In the genomic region with DNA sequence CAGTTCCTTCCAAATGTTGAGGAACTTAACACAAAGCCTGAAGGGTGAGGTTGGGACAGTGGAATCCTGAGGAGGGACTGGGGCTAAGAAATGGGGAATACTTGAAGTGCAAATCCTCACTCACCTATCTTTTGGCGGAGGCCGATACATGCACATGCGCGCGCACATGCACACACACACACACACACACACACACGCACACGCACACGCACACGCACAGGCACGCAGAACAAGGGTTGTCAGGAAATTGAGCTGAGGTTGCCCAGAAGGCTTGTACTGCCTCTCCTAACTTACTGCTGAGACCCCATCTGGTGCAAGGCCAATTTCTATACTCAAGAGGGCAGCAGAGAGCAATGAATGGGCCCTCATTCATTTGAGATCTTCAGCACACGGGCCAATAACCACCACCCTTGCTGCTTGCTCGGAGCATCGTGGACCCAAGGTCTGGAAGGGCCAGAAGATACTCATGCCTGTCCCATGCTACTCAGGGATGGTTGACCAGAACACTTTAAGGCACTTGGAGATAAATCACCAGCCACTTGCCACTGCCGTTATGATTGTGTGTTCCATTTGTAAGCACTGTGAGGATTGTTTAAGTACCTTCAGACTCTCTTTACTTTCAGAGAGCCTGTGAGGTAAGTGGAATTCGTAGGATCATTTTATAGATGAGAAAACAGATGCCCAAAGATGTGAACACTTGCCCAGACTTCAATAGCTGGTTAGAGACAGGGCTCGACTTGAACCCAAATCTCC, we compare ENCODE assay signal across 8 cellular contexts. TPM values are rescaled to one million over a fixed set of nuclear protein-coding genes. Genes with fewer than 3 reads are reported as not detected.
DNase-seq lines count a peak whose midpoint lies in the region; FAIRE-seq and TF ChIP-seq lines count a peak whose summit lies in the region.

No MANE protein-coding gene starts in this region.

- H3K4me1 ChIP-seq in SJCRH30 (no peaks in the 10 kb centered on the region), trophoblast cell (ENCODE audit: control insufficient read depth in 1 of 2, insufficient read depth in 2 of 2, low read length in 2 of 2) (peaks cover 2 to 6% of the 10 kb centered on the region in 2 experiments)

- peak; percentile 79 for DNase-seq in GM10266 (ENCODE audit: extremely low spot score)
- peak; percentile 80 for DNase-seq in HFF-Myc (ENCODE audit: extremely low read depth, low read depth)
- peak; percentile 83 for DNase-seq in MV-4-11 (lab: John Stamatoyannopoulos, UW)
- peak; percentile 70 to 92 for DNase-seq in SJCRH30
- DNase-seq in activated gamma-delta T cell treated with anti-CD3 and anti-CD28 coated beads, Interleukin-2, amount 50 U/mL, for 16 hours (ENCODE audit: low read depth) = peak; percentile 52
- DNase-seq in globus pallidus (ENCODE audit: low spot score) = peak; percentile 74
- DNase-seq in trophoblast cell = peak; percentile 71 to 90
- DNase-seq in urothelium cell line (ENCODE audit: low spot score) = peak; percentile 85

- no peak overlapping the region for H3K4ac ChIP-seq in trophoblast cell (ENCODE audit: low read depth, low read length)

- TF ChIP-seq CTCF in GM10266 (IDR thresholded peaks at IDR 0.05; ENCODE audit: control insufficient read depth, insufficient read depth, low read depth, missing control alignments) = peak; percentile 87
- peak; percentile 78 for TF ChIP-seq CTCF in HFF-Myc (IDR thresholded peaks at IDR 0.05; ENCODE audit: low read depth, low read length, missing control alignments)

- no peak overlapping the region for H2BK120ac ChIP-seq in trophoblast cell (ENCODE audit: insufficient read depth, low read length, poor library complexity)

- H3K27me3 ChIP-seq in SJCRH30 (no peaks in the 10 kb centered on the region), trophoblast cell (ENCODE audit: insufficient read depth, low read length) (no peaks in the 10 kb centered on the region)

- peak overlapping the region; percentile 48 for H3K4me2 ChIP-seq in trophoblast cell (ENCODE audit: low read length)

- H2BK5ac ChIP-seq in trophoblast cell (ENCODE audit: low read depth, low read length, poor library complexity) = no peak overlapping the region

- H3K23ac ChIP-seq in trophoblast cell (ENCODE audit: low read length) = no peak overlapping the region

- H3K14ac ChIP-seq in trophoblast cell (ENCODE audit: low read length) = no peak overlapping the region

- H3K79me1 ChIP-seq in trophoblast cell (ENCODE audit: low read length) = no peaks in the 10 kb centered on the region

- H4K91ac ChIP-seq in trophoblast cell (ENCODE audit: low read depth, low read length) = no peak overlapping the region

- H2AFZ ChIP-seq in trophoblast cell (ENCODE audit: insufficient read depth, low read length, poor library complexity) = peak overlapping the region; percentile 59

- H2AK5ac ChIP-seq in trophoblast cell (ENCODE audit: low read length) = no peak overlapping the region

- H3K18ac ChIP-seq in trophoblast cell (ENCODE audit: low read length) = no peak overlapping the region

- no peaks in the 10 kb centered on the region for H3K36me3 ChIP-seq in SJCRH30
- H3K36me3 ChIP-seq in trophoblast cell (ENCODE audit: control insufficient read depth in 1 of 2, insufficient read depth in 2 of 2, low read length in 2 of 2) = no peaks in the 10 kb centered on the region

- H3K27ac ChIP-seq in SJCRH30 = no peak overlapping the region
- H3K27ac ChIP-seq in trophoblast cell (ENCODE audit: low read depth, low read length) = no peak overlapping the region

- FAIRE-seq in urothelium cell line (lab: Jason Lieb, UNC) = no peak

- H3K79me2 ChIP-seq in trophoblast cell (ENCODE audit: control insufficient read depth, insufficient read depth, low read length, poor library complexity) = no peaks in the 10 kb centered on the region

- WGBS in trophoblast cell (ENCODE audit: extremely low coverage, insufficient coverage, insufficient read length) = no CpG with 5 or more reads among the region's 16 CpGs

- no peak overlapping the region for H4K8ac ChIP-seq in trophoblast cell (ENCODE audit: low read depth, low read length)

- H2BK12ac ChIP-seq in trophoblast cell (ENCODE audit: low read length) = no peak overlapping the region

- no peak overlapping the region for H3K9ac ChIP-seq in trophoblast cell (ENCODE audit: low read length)

- H3K4me3 ChIP-seq in HFF-Myc (replicated peaks; ENCODE audit: low read depth, low read length) (no peak overlapping the region), SJCRH30 (peak overlapping the region; percentile 12; the same call in 1 of the 2 replicates), trophoblast cell (ENCODE audit: low read depth, low read length) (no peak overlapping the region)

- H3K9me3 ChIP-seq in SJCRH30 (replicated peaks) = no peaks in the 10 kb centered on the region; the same call in 1 of the 2 replicates
- no peaks in the 10 kb centered on the region for H3K9me3 ChIP-seq in trophoblast cell (ENCODE audit: insufficient read depth, low read depth, low read length)

- H4K12ac ChIP-seq in trophoblast cell (ENCODE audit: low read depth, low read length) = no peak overlapping the region

RNA-seq across cellular contexts. Expression of gene BTF3, which starts 21.5 kb away (rescaled TPM):
- total RNA-seq in SJCRH30 (2014; rRNA removed; shearing (Covaris generic)) = 1,145 and 1,184 TPM in 2 replicates
- 947 and 972 TPM in 2 replicates for polyA plus RNA-seq in trophoblast cell (2013)

RNA-seq across cellular contexts. Expression of gene ANKRA2, which starts 45.7 kb away (rescaled TPM):
- total RNA-seq in SJCRH30 (2014; rRNA removed; shearing (Covaris generic)) = 12.2 and 13.2 TPM in 2 replicates
- 17.5 and 17.9 TPM in 2 replicates for polyA plus RNA-seq in trophoblast cell (2013)

RNA-seq across cellular contexts. Expression of gene UTP15, which starts 45.8 kb away (rescaled TPM):
- total RNA-seq in SJCRH30 (2014; rRNA removed; shearing (Covaris generic)) = 45.3 and 47.1 TPM in 2 replicates
- polyA plus RNA-seq in trophoblast cell (2013) = 10.4 and 10.8 TPM in 2 replicates
